31 cellular contexts compared by ENCODE assay signal in the genomic region with DNA sequence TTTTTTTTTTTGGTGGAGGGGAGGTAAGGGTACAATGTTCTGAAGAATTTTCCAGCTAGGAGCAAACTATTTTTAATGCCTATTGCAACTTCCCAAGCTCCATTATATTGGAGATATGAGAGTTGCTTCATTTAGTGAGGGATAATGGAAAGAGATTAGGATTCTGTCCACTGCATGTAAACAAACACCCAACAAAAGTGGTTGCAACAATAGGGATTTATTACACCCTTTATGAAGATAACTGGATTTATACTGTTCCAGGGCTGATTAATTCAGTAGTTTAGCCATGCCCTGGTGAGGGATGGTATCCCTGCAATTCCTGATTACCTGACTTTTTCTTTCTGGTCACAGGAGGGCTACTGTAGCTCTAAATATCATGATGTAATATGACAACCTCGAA.
"Had no signal": no experiment of that assay in that cellular context is flagged by ENCODE, and none has a peak within 500 bp of the region (broad histone marks: within the 10 kb centered on the region; RNA-seq: fewer than 3 reads in every experiment).

No MANE protein-coding gene starts in this region.

- H3K79me2 ChIP-seq: parathyroid adenoma had no signal

- H3K4me1 ChIP-seq: left lung, lower lobe of right lung, parathyroid adenoma, right atrium auricular region, right lobe of liver, thyroid gland, upper lobe of left lung, vagina had no signal

- H3K36me3 ChIP-seq: left lung, lower lobe of right lung, neural progenitor cell, neutrophil, right atrium auricular region, right lobe of liver, thyroid gland, transverse colon, upper lobe of left lung, vagina had no signal

- H3K4me3 ChIP-seq: left lung, lower lobe of right lung, neural progenitor cell, right atrium auricular region, right lobe of liver, smooth muscle cell, thyroid gland, transverse colon, upper lobe of left lung, vagina had no signal

- H3K27ac ChIP-seq: left lung, lower lobe of right lung, neural progenitor cell, neutrophil, parathyroid adenoma, right atrium auricular region, right lobe of liver, thyroid gland, transverse colon, upper lobe of left lung, vagina had no signal

- H3K36me3 Mint-ChIP-seq: natural killer cell; stimulated activated memory B cell treated with anti-CD40 and anti-IgM and Interleukin-4, amounts not matched to agents 10 μg/mL and 1 μg/mL and 100 μg/mL, for 72 hours had no signal

- H3K9me3 ChIP-seq: left lung, lower lobe of right lung, neutrophil, right atrium auricular region, right lobe of liver, thyroid gland, transverse colon, upper lobe of left lung, vagina had no signal

- H3K9me3 Mint-ChIP-seq: immature natural killer cell; mesothelial cell of epicardium; naive B cell; natural killer cell; nephron progenitor cell; stimulated activated memory B cell treated with anti-CD40 and anti-IgM and Interleukin-4, amounts not matched to agents 10 μg/mL and 1 μg/mL and 100 μg/mL, for 72 hours; stimulated activated naive CD8-positive, alpha-beta T cell treated with anti-CD3 and anti-CD28 coated beads, Interleukin-15, amount 100 ng/mL, for 72 hours had no signal

- H3K4me2 ChIP-seq: neural progenitor cell, smooth muscle cell had no signal

- H3K27ac Mint-ChIP-seq: immature natural killer cell; mesothelial cell of epicardium; naive B cell; natural killer cell; nephron progenitor cell; neural progenitor cell; stimulated activated memory B cell treated with anti-CD40 and anti-IgM and Interleukin-4, amounts not matched to agents 10 μg/mL and 1 μg/mL and 100 μg/mL, for 72 hours; stimulated activated naive CD8-positive, alpha-beta T cell treated with anti-CD3 and anti-CD28 coated beads, Interleukin-15, amount 100 ng/mL, for 72 hours had no signal

- H2AFZ ChIP-seq: neural progenitor cell, parathyroid adenoma had no signal

- H3K27me3 Mint-ChIP-seq: naive B cell; stimulated activated memory B cell treated with anti-CD40 and anti-IgM and Interleukin-4, amounts not matched to agents 10 μg/mL and 1 μg/mL and 100 μg/mL, for 72 hours; stimulated activated naive CD8-positive, alpha-beta T cell treated with anti-CD3 and anti-CD28 coated beads, Interleukin-15, amount 100 ng/mL, for 72 hours had no signal

- ATAC-seq: left colon; left lung; lower lobe of right lung; natural killer cell; right lobe of liver; stimulated activated memory B cell treated with anti-CD40 and anti-IgM and Interleukin-4, amounts not matched to agents 10 μg/mL and 1 μg/mL and 100 μg/mL, for 72 hours; stimulated activated naive CD8-positive, alpha-beta T cell treated with anti-CD3 and anti-CD28 coated beads, Interleukin-15, amount 100 ng/mL, for 72 hours had no signal

- H3K4me3 Mint-ChIP-seq: immature natural killer cell; mesothelial cell of epicardium; naive B cell; natural killer cell; nephron progenitor cell; neural progenitor cell; stimulated activated memory B cell treated with anti-CD40 and anti-IgM and Interleukin-4, amounts not matched to agents 10 μg/mL and 1 μg/mL and 100 μg/mL, for 72 hours; stimulated activated naive CD8-positive, alpha-beta T cell treated with anti-CD3 and anti-CD28 coated beads, Interleukin-15, amount 100 ng/mL, for 72 hours had no signal

- H3K9ac ChIP-seq: neural progenitor cell, parathyroid adenoma had no signal

- H3K27me3 ChIP-seq: left lung, neural progenitor cell, neutrophil, right atrium auricular region, right lobe of liver, thyroid gland, transverse colon, upper lobe of left lung, vagina had no signal

- DNase-seq: hypothalamus; immature natural killer cell; kidney; left colon; left lung; lower lobe of right lung; mammary epithelial cell; mesenchymal stem cell; naive B cell; natural killer cell; nephron progenitor cell; occipital lobe; right lobe of liver; stimulated activated CD4-positive, alpha-beta T cell treated with anti-CD3 and anti-CD28 coated beads, Interleukin-1b, Interleukin-23, amount 100 ng/mL, for 48 hours; stimulated activated CD4-positive, alpha-beta T cell treated with anti-CD3 and anti-CD28 coated beads, Interleukin-2, amount 100 ng/mL, for 48 hours; stimulated activated CD4-positive, alpha-beta T cell treated with anti-CD3 and anti-CD28 coated beads, Interleukin-4, amount 100 ng/mL, for 4 hours; stimulated activated CD8-positive, alpha-beta memory T cell treated with anti-CD3 and anti-CD28 coated beads, Interleukin-4, amount 100 ng/mL, for 48 hours; stimulated activated naive CD4-positive, alpha-beta T cell treated with Interleukin-2 at 50 U/mL for 16 hours; stimulated activated naive CD8-positive, alpha-beta T cell treated with anti-CD3 and anti-CD28 coated beads, Interleukin-15, amount 100 ng/mL, for 72 hours; substantia nigra; thyroid gland; transverse colon; upper lobe of left lung had no signal
